Comparison of ENCODE assay signal across 23 cellular contexts in the genomic region with DNA sequence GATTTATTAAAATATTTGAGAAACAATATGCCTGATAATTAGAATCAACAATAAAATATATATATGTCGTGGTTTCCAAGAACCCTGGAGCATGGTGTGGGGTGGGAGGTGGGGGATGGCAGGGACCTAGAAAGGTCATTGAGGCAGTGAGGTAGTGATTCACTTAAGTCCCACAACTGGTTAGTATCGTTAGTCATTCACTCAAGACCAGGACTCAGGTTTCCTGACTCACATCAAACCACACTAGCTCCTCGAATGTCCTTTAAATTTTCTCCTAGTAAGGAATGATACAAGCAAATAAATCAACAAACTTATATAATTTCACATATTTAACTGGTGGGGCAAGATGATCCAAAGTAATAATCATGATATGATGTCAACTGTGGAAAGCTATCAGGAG.
"Had no signal": no experiment of that assay in that cellular context is flagged by ENCODE, and none has a peak within 500 bp of the region (broad histone marks: within the 10 kb centered on the region; RNA-seq: fewer than 3 reads in every experiment).

No MANE protein-coding gene starts in this region.

- H3K36me3 ChIP-seq: adrenal gland, gastroesophageal sphincter, neutrophil had no signal

- H3K27ac ChIP-seq: adrenal gland, body of pancreas, gastroesophageal sphincter, neutrophil had no signal

- H3K9me3 Mint-ChIP-seq: activated B cell treated with CpG ODN at 0.5 μM for 24 hours; activated CD4-positive, alpha-beta T cell treated with anti-CD3 and anti-CD28 coated beads, Interleukin-2, amount 10 ng/mL, durations not matched to agents 24 days and 14 days; activated naive CD4-positive, alpha-beta T cell treated with anti-CD3 and anti-CD28 coated beads, Interleukin-2, amount 50 U/mL, for 24 hours; dendritic cell treated with granulocyte-macrophage colony-stimulating factor and Interleukin-4, amounts not matched to agents 40 ng/mL and 50 ng/mL, for 4 days; T-helper 1 cell treated with Interleukin-12 subunit alpha and Interleukin-12 subunit beta and Interleukin-4 antibody, amounts not matched to agents 30 μg/mL and 1 μg/mL, for 36 hours had no signal

- H3K9me3 ChIP-seq: adrenal gland, body of pancreas, gastroesophageal sphincter, neutrophil had no signal

- H3K4me1 Mint-ChIP-seq: activated B cell treated with CpG ODN at 0.5 μM for 24 hours; activated CD4-positive, alpha-beta T cell treated with anti-CD3 and anti-CD28 coated beads, Interleukin-2, amount 10 ng/mL, durations not matched to agents 24 days and 14 days; activated naive CD4-positive, alpha-beta T cell treated with anti-CD3 and anti-CD28 coated beads, Interleukin-2, amount 50 U/mL, for 24 hours; central memory CD8-positive, alpha-beta T cell; naive thymus-derived CD8-positive, alpha-beta T cell had no signal

- DNase-seq: activated B cell treated with CpG ODN at 0.5 μM for 24 hours; activated CD4-positive, alpha-beta T cell treated with anti-CD3 and anti-CD28 coated beads, Interleukin-2, amount 10 ng/mL, durations not matched to agents 24 days and 14 days; activated CD8-positive, alpha-beta memory T cell treated with anti-CD3 and anti-CD28 coated beads, Interleukin-2, amount 50 U/mL, for 4 hours; activated CD8-positive, alpha-beta T cell treated with anti-CD3 and anti-CD28 coated beads, Interleukin-2, amount 10 ng/mL, durations not matched to agents 7 days and 5 days; activated effector memory CD4-positive, alpha-beta T cell treated with anti-CD3 and anti-CD28 coated beads, Interleukin-2, amount 50 U/mL, for 16 hours; activated T-cell treated with anti-CD3 and anti-CD28 coated beads, Interleukin-2, amount 50 U/mL, for 48 hours; adrenal gland; body of pancreas; effector memory CD4-positive, alpha-beta T cell; kidney; left ventricle myocardium superior; mesenchymal stem cell; naive thymus-derived CD8-positive, alpha-beta T cell; retina; stimulated activated CD4-positive, alpha-beta T cell treated with anti-CD3 and anti-CD28 coated beads, Interleukin-4, amount 100 ng/mL, for 1 hour; stimulated activated naive CD4-positive, alpha-beta T cell; trophoblast cell had no signal

- H3K36me3 Mint-ChIP-seq: activated naive CD4-positive, alpha-beta T cell treated with anti-CD3 and anti-CD28 coated beads, Interleukin-2, amount 50 U/mL, for 24 hours; naive thymus-derived CD8-positive, alpha-beta T cell had no signal

- H3K27ac Mint-ChIP-seq: activated B cell treated with CpG ODN at 0.5 μM for 24 hours; activated CD4-positive, alpha-beta T cell treated with anti-CD3 and anti-CD28 coated beads, Interleukin-2, amount 10 ng/mL, durations not matched to agents 24 days and 14 days; activated CD8-positive, alpha-beta T cell treated with anti-CD3 and anti-CD28 coated beads, Interleukin-2, amount 10 ng/mL, durations not matched to agents 7 days and 5 days; activated naive CD4-positive, alpha-beta T cell treated with anti-CD3 and anti-CD28 coated beads, Interleukin-2, amount 50 U/mL, for 24 hours; dendritic cell treated with granulocyte-macrophage colony-stimulating factor and Interleukin-4, amounts not matched to agents 40 ng/mL and 50 ng/mL, for 4 days; naive thymus-derived CD8-positive, alpha-beta T cell; T-helper 1 cell treated with Interleukin-12 subunit alpha and Interleukin-12 subunit beta and Interleukin-4 antibody, amounts not matched to agents 30 μg/mL and 1 μg/mL, for 36 hours had no signal

- H3K27me3 ChIP-seq: adrenal gland, body of pancreas, gastroesophageal sphincter, neutrophil had no signal

- H3K27me3 Mint-ChIP-seq: activated B cell treated with CpG ODN at 0.5 μM for 24 hours; activated CD4-positive, alpha-beta T cell treated with anti-CD3 and anti-CD28 coated beads, Interleukin-2, amount 10 ng/mL, durations not matched to agents 24 days and 14 days; activated naive CD4-positive, alpha-beta T cell treated with anti-CD3 and anti-CD28 coated beads, Interleukin-2, amount 50 U/mL, for 24 hours; central memory CD8-positive, alpha-beta T cell; dendritic cell treated with granulocyte-macrophage colony-stimulating factor and Interleukin-4, amounts not matched to agents 40 ng/mL and 50 ng/mL, for 4 days had no signal

- H3K4me1 ChIP-seq: adrenal gland, body of pancreas, gastroesophageal sphincter had no signal

- H3K4me3 Mint-ChIP-seq: activated B cell treated with CpG ODN at 0.5 μM for 24 hours; activated CD4-positive, alpha-beta T cell treated with anti-CD3 and anti-CD28 coated beads, Interleukin-2, amount 10 ng/mL, durations not matched to agents 24 days and 14 days; activated CD8-positive, alpha-beta T cell treated with anti-CD3 and anti-CD28 coated beads, Interleukin-2, amount 10 ng/mL, durations not matched to agents 7 days and 5 days; activated naive CD4-positive, alpha-beta T cell treated with anti-CD3 and anti-CD28 coated beads, Interleukin-2, amount 50 U/mL, for 24 hours; central memory CD8-positive, alpha-beta T cell; dendritic cell treated with granulocyte-macrophage colony-stimulating factor and Interleukin-4, amounts not matched to agents 40 ng/mL and 50 ng/mL, for 4 days; naive thymus-derived CD8-positive, alpha-beta T cell; T-helper 1 cell treated with Interleukin-12 subunit alpha and Interleukin-12 subunit beta and Interleukin-4 antibody, amounts not matched to agents 30 μg/mL and 1 μg/mL, for 36 hours had no signal

- ATAC-seq: activated CD8-positive, alpha-beta T cell treated with anti-CD3 and anti-CD28 coated beads, Interleukin-2, amount 10 ng/mL, durations not matched to agents 7 days and 5 days; body of pancreas; gastroesophageal sphincter; left ventricle myocardium superior; naive thymus-derived CD8-positive, alpha-beta T cell had no signal

- H3K4me3 ChIP-seq: adrenal gland, body of pancreas, gastroesophageal sphincter had no signal
